ENCODE assay signal across 8 cellular contexts in genomic region chr5:172412724-172413260, GRCh38. TPM values are rescaled to one million over a fixed set of nuclear protein-coding genes. Genes with fewer than 3 reads are reported as not detected.
DNase-seq lines count a peak whose midpoint lies in the region; ATAC-seq and TF ChIP-seq lines count a peak whose summit lies in the region.

No MANE protein-coding gene starts in this region.

- TF ChIP-seq POLR2A in body of pancreas (IDR thresholded peaks at IDR 0.05) (peak in 1 of 3 donors; percentile 3), transverse colon (IDR thresholded peaks at IDR 0.05) (no peak), GM18505 (IDR thresholded peaks at IDR 0.05; ENCODE audit: borderline replicate concordance, extremely low read depth, insufficient read depth, insufficient read length) (no peak)

- H3K27ac ChIP-seq in body of pancreas (peak overlapping the region in 3 of 4 donors; percentile 50 to 72 (median 71)), lower lobe of right lung (peak overlapping the region; percentile 74), transverse colon (peak overlapping the region; percentile 81 to 84 (median 82))

- in situ Hi-C loops in transverse colon (cut with MboI; ENCODE audit: low pct_ligation_motif_present in 1 of 4, low pct_unique_long_range_greater_than_20kb in 1 of 4, low sequenced_read_pairs in 3 of 4) = no loop called here

- H3K27me3 ChIP-seq in body of pancreas (no peaks in the 10 kb centered on the region), lower lobe of right lung (ENCODE audit: low read depth) (no peaks in the 10 kb centered on the region), transverse colon (no peaks in the 10 kb centered on the region)

- TF ChIP-seq CTCF in body of pancreas (IDR thresholded peaks at IDR 0.05) (no peak), lower lobe of right lung (IDR thresholded peaks at IDR 0.05) (no peak), transverse colon (IDR thresholded peaks at IDR 0.05) (no peak)

- peak; percentile 55 for ATAC-seq in body of pancreas
- peak; percentile 76 to 88 for ATAC-seq in lower lobe of right lung
- ATAC-seq in GM19324 (IDR thresholded peaks at IDR 0.05; ENCODE audit: low FRiP score, unreplicated experiment) = no peak
- ATAC-seq in GM18505 (IDR thresholded peaks at IDR 0.05; ENCODE audit: unreplicated experiment) = no peak

- no peak overlapping the region for H3K4me3 ChIP-seq in body of pancreas
- H3K4me3 ChIP-seq in lower lobe of right lung = no peak overlapping the region
- H3K4me3 ChIP-seq in transverse colon = no peak overlapping the region

- H3K36me3 ChIP-seq in body of pancreas (replicated peaks in 1 of 2; ENCODE audit: insufficient read depth in 1 of 2, low read depth in 2 of 2) (no peaks in the 10 kb centered on the region), lower lobe of right lung (no peaks in the 10 kb centered on the region), transverse colon (no peaks in the 10 kb centered on the region)

- peak; percentile 69 for TF ChIP-seq EP300 in transverse colon (IDR thresholded peaks at IDR 0.05; ENCODE audit: low read depth)

- H3K4me1 ChIP-seq in body of pancreas (peaks cover 41% of the 10 kb centered on the region), lower lobe of right lung (peaks cover 64% of the 10 kb centered on the region), transverse colon (peaks cover 28 to 59% (median 40%) of the 10 kb centered on the region in 4 donors)

- DNase-seq in stimulated activated CD4-positive, alpha-beta T cell treated with anti-CD3 and anti-CD28 coated beads, Interleukin-1b, Interleukin-23, amount 100 ng/mL, for 48 hours = peak; percentile 8
- DNase-seq in stimulated activated CD4-positive, alpha-beta T cell treated with anti-CD3 and anti-CD28 coated beads, Interleukin-4, amount 100 ng/mL, for 1 hour = no peak
- DNase-seq in body of pancreas (peak; percentile 56 to 86 (median 68)), lower lobe of right lung (peak; percentile 88), transverse colon (peak; percentile 68), cortex of kidney (lab: John Stamatoyannopoulos, UW) (no peak)

- H3K9me3 ChIP-seq in body of pancreas (no peaks in the 10 kb centered on the region), lower lobe of right lung (no peaks in the 10 kb centered on the region), transverse colon (no peaks in the 10 kb centered on the region)

- WGBS in body of pancreas, 2 donors = 62 to 88% methylated on average over 13 of the region's 13 CpGs
- 67 to 70% methylated on average over 3 to 13 of the region's 13 CpGs for WGBS in transverse colon (ENCODE audit: low coverage in 1 of 2), 2 donors

- intact Hi-C loops in body of pancreas (cut with DNase I) = no loop called here
- intact Hi-C loops in lower lobe of right lung (cut with DNase I) = no loop called here
- intact Hi-C loops in transverse colon (cut with DNase I; ENCODE audit: low total_unique reads) = no loop called here

RNA-seq across cellular contexts. Expression of gene SH3PXD2B, which starts 41.5 kb away (rescaled TPM):
- total RNA-seq in body of pancreas = 10 to 100 TPM in 1 of 2 donors, 1 to 10 TPM in 1; 9.9 to 16.9 TPM
- total RNA-seq in lower lobe of right lung = 49.8 TPM
- 10 to 100 TPM; 10.2 to 26.6 (median 14.6) TPM for total RNA-seq in transverse colon

Comparison
In these comparisons a context has a peak if more than half of its experiments do, and no peak if none do; other contexts are left out.
1. DNase-seq: peak in stimulated activated CD4-positive, alpha-beta T cell treated with anti-CD3 and anti-CD28 coated beads, Interleukin-1b, Interleukin-23, amount 100 ng/mL, for 48 hours (single experiment), body of pancreas (4 of 4), lower lobe of right lung (single experiment) and transverse colon (single experiment); none in stimulated activated CD4-positive, alpha-beta T cell treated with anti-CD3 and anti-CD28 coated beads, Interleukin-4, amount 100 ng/mL, for 1 hour (single experiment) and cortex of kidney (single experiment).
2. ATAC-seq: peak in body of pancreas (single experiment) and lower lobe of right lung (2 of 2); none in GM19324 (single experiment) and GM18505 (single experiment).
3. Peak in every context shown above with its lines, with median percentiles within 50 percentile points of each other: H3K27ac ChIP-seq.